23 cellular contexts compared by ENCODE assay signal in genomic region chr18:58252166-58252565, GRCh38.
"Had no signal": no experiment of that assay in that cellular context is flagged by ENCODE, and none has a peak within 500 bp of the region (broad histone marks: within the 10 kb centered on the region; RNA-seq: fewer than 3 reads in every experiment).

No MANE protein-coding gene starts in this region.

- H3K9ac ChIP-seq: SK-N-SH had no signal

- H3K27me3 ChIP-seq: adrenal gland, ascending aorta, colonic mucosa, dorsolateral prefrontal cortex, left lung, spleen, upper lobe of left lung had no signal

- H3K36me3 Mint-ChIP-seq: activated naive CD4-positive, alpha-beta T cell treated with anti-CD3 and anti-CD28 coated beads, Interleukin-2, amount 50 U/mL, for 72 hours had no signal

- H3K4me3 ChIP-seq: adrenal gland, ascending aorta, colonic mucosa, dorsolateral prefrontal cortex, left lung, spleen, thoracic aorta, upper lobe of left lung had no signal

- H3K4me2 ChIP-seq: SK-N-SH had no signal

- ATAC-seq: activated naive CD4-positive, alpha-beta T cell treated with anti-CD3 and anti-CD28 coated beads, Interleukin-2, amount 50 U/mL, for 72 hours; effector memory CD8-positive, alpha-beta T cell; esophagus mucosa; left lung had no signal

- H3K9me2 ChIP-seq: SK-N-SH had no signal

- H3K27ac Mint-ChIP-seq: activated naive CD4-positive, alpha-beta T cell treated with anti-CD3 and anti-CD28 coated beads, Interleukin-2, amount 50 U/mL, for 72 hours; effector memory CD8-positive, alpha-beta T cell had no signal

- H3K4me3 Mint-ChIP-seq: central memory CD8-positive, alpha-beta T cell; effector memory CD8-positive, alpha-beta T cell had no signal

- H3K4me1 Mint-ChIP-seq: central memory CD8-positive, alpha-beta T cell had no signal

- DNase-seq: activated CD4-positive, alpha-beta T cell treated with anti-CD3 and anti-CD28 coated beads for 1 hour; activated CD4-positive, alpha-beta T cell treated with anti-CD3 and anti-CD28 coated beads, Interleukin-2, amount 50 U/mL, for 1 hour; activated T-cell treated with anti-CD3 and anti-CD28 coated beads, Interleukin-2, amount 50 U/mL, for 1 hour; adrenal gland; colonic mucosa; dorsolateral prefrontal cortex; effector memory CD8-positive, alpha-beta T cell; left lung; nucleus accumbens; posterior cingulate gyrus; SK-N-SH; spleen; stimulated activated CD4-positive, alpha-beta T cell treated with anti-CD3 and anti-CD28 coated beads, Interleukin-4, amount 100 ng/mL, for 1 hour; stimulated activated naive CD4-positive, alpha-beta T cell; upper lobe of left lung; WERI-Rb-1 had no signal

- H3K36me3 ChIP-seq: adrenal gland, ascending aorta, colonic mucosa, thoracic aorta had no signal

- H3K9me3 ChIP-seq: adrenal gland, ascending aorta, colonic mucosa, left lung, SK-N-SH, thoracic aorta, upper lobe of left lung had no signal

- H3K27ac ChIP-seq: adrenal gland, ascending aorta, colonic mucosa, left lung, spleen, thoracic aorta, upper lobe of left lung, WERI-Rb-1 had no signal

- H3K4me1 ChIP-seq: ascending aorta, colonic mucosa, spleen had no signal

- H3K9me3 Mint-ChIP-seq: activated naive CD4-positive, alpha-beta T cell treated with anti-CD3 and anti-CD28 coated beads, Interleukin-2, amount 50 U/mL, for 72 hours; central memory CD8-positive, alpha-beta T cell; effector memory CD8-positive, alpha-beta T cell had no signal

- FAIRE-seq: endothelial cell of umbilical vein, TTC549 had no signal
